Comparison of ENCODE assay signal across 15 cellular contexts in the genomic region with DNA sequence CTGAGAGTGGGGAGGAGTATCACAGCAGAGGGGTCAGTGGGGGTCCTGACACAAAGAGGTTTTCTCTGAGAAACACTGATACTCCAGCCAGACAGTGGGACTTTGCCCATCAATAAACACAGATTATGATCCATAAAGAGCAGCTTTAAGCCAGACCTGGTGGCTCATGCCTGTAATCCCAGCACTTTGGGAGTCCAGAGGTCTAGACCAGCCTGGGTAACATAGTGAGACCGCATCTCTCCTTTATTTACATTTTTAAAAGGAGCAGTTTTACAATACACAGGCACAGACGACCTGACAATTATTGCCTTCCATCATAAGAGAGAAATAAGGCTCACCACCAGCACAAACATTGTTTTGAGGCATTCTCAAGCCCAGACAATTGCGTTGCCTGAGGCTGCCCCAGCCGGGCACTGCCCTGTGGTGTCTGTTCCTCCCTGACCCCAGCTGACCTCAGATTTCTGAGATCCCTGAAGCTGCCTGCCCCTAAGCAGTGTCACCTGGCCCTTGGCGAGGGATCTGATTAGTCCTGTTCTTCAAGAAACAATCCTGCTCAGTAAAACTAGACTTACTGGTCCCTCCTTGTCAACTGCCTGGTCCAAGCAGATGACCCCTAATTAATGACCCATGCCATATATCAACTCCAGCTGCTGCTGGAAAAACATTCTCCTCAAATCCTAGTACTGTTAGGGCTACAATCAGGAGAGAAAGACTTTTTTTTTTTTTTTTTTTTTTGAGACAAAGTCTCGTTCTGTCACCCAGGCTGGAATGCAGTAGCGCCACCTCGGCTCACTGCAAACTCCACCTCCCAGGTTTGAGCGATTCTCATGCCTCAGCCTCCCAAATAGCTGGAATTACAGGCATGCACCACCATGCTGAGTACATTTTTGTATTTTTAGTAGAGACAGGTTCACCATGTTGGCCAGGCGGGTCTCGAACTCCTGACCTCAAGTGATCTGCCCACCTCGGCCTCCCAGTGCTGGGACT. TPM values are rescaled to one million over a fixed set of nuclear protein-coding genes. Genes with fewer than 3 reads are reported as not detected.
DNase-seq lines count a peak whose midpoint lies in the region; TF ChIP-seq lines count a peak whose summit lies in the region.
"Had no signal": no experiment of that assay in that cellular context is flagged by ENCODE, and none has a peak within 500 bp of the region (broad histone marks: within the 10 kb centered on the region; RNA-seq: fewer than 3 reads in every experiment).

No MANE protein-coding gene starts in this region.

- H3K4me1 ChIP-seq in endodermal cell (ENCODE audit: control insufficient read depth, insufficient read depth, low read length): no peaks in the 10 kb centered on the region
- H3K4me1 ChIP-seq: SJCRH30 had no signal

- no peak overlapping the region for H3K4me3 ChIP-seq in LNCaP clone FGC (ENCODE audit: low read depth, low read length)
- H3K4me3 ChIP-seq in endodermal cell (ENCODE audit: low read length): no peak overlapping the region
- H3K4me3 ChIP-seq: SJCRH30 had no signal

- no peaks in the 10 kb centered on the region for H3K36me3 ChIP-seq in endodermal cell (ENCODE audit: control insufficient read depth, insufficient read depth, low read length)
- H3K36me3 ChIP-seq: SJCRH30 had no signal

- no peaks in the 10 kb centered on the region for H3K27me3 ChIP-seq in endodermal cell (ENCODE audit: control insufficient read depth, insufficient read depth, low read length, poor library complexity, severe bottlenecking)
- H3K27me3 ChIP-seq: SJCRH30 had no signal

- H3K27ac Mint-ChIP-seq in progenitor cell of endocrine pancreas: peak overlapping the region; percentile 31
- no peak overlapping the region for H3K27ac Mint-ChIP-seq in endodermal cell
- H3K27ac Mint-ChIP-seq: B cell had no signal

- no peak overlapping the region for H3K9ac ChIP-seq in endodermal cell (ENCODE audit: extremely low read depth, low read length, poor library complexity, severe bottlenecking)

- H3K9me3 Mint-ChIP-seq in progenitor cell of endocrine pancreas (ENCODE audit: low read depth): no peaks in the 10 kb centered on the region
- no peaks in the 10 kb centered on the region for H3K9me3 Mint-ChIP-seq in endodermal cell
- H3K9me3 Mint-ChIP-seq: CD4-positive, alpha-beta memory T cell had no signal

- H3K27me3 Mint-ChIP-seq in progenitor cell of endocrine pancreas (no peaks in the 10 kb centered on the region), endodermal cell (ENCODE audit: insufficient read depth) (no peaks in the 10 kb centered on the region)
- H3K27me3 Mint-ChIP-seq: B cell; CD4-positive, alpha-beta memory T cell had no signal

- H3K27ac ChIP-seq in endodermal cell (ENCODE audit: low read depth, low read length): no peak overlapping the region
- H3K27ac ChIP-seq: SJCRH30 had no signal

- no peaks in the 10 kb centered on the region for H3K9me3 ChIP-seq in endodermal cell (ENCODE audit: control insufficient read depth, low read length)
- H3K9me3 ChIP-seq: SJCRH30 had no signal

- WGBS in endodermal cell (ENCODE audit: insufficient coverage in 1 of 2, insufficient read length in 1 of 2), 2 experiments: 88 to 89% methylated on average over 11 to 12 of the region's 12 CpGs

- DNase-seq in ELF-1 (ENCODE audit: low read depth, low spot score) (peak; percentile 96), LNCaP clone FGC (ENCODE audit: low read depth) (peak; percentile 71), islet precursor cell (peak; percentile 95), progenitor cell of endocrine pancreas (ENCODE audit: low spot score, unreplicated experiment) (no peak), NCI-H1092 (lab: John Stamatoyannopoulos, UW) (no peak), endodermal cell (no peak)
- no peak for DNase-seq in stimulated activated CD4-positive, alpha-beta T cell treated with anti-CD3 and anti-CD28 coated beads, Interleukin-2, amount 100 ng/mL, for 48 hours
- DNase-seq: CD4-positive, alpha-beta memory T cell; DMS79 treated with DMSO at 0.1 percent for 48 hours; HCEC 1CT; NCI-H1436 treated with DMSO at 0.1 percent for 48 hours; NCI-H2081 treated with DMSO at 0.1 percent for 48 hours; NCI-H510A treated with DMSO at 0.1 percent for 48 hours; SJCRH30 had no signal

- TF ChIP-seq CTCF in LNCaP clone FGC (IDR thresholded peaks at IDR 0.05; ENCODE audit: control insufficient read depth, extremely low read depth, insufficient read depth) (no peak), progenitor cell of endocrine pancreas (IDR thresholded peaks at IDR 0.05; ENCODE audit: unreplicated experiment) (no peak), endodermal cell (conservative IDR thresholded peaks at IDR 0.05) (no peak)

- H3K4me1 Mint-ChIP-seq in progenitor cell of endocrine pancreas (ENCODE audit: low read depth) (no peaks in the 10 kb centered on the region), endodermal cell (no peaks in the 10 kb centered on the region)
- H3K4me1 Mint-ChIP-seq: B cell; CD4-positive, alpha-beta memory T cell had no signal

- H3K36me3 Mint-ChIP-seq in progenitor cell of endocrine pancreas (ENCODE audit: insufficient read depth) (no peaks in the 10 kb centered on the region), endodermal cell (ENCODE audit: low read depth) (no peaks in the 10 kb centered on the region)
- H3K36me3 Mint-ChIP-seq: CD4-positive, alpha-beta memory T cell had no signal

- H3K4me3 Mint-ChIP-seq in progenitor cell of endocrine pancreas (ENCODE audit: low read depth) (no peak overlapping the region), endodermal cell (no peak overlapping the region)
- H3K4me3 Mint-ChIP-seq: B cell; CD4-positive, alpha-beta memory T cell had no signal

RNA-seq across cellular contexts. Expression of a gene that starts 59.4 kb away (rescaled TPM):
- total RNA-seq in progenitor cell of endocrine pancreas (68.3 and 77.0 TPM in 2 replicates), endodermal cell (10 to 100 TPM; 34.0 to 39.0 TPM)
- polyA plus RNA-seq in endodermal cell (2013, experiment 1 of 2): 23.0 TPM
- polyA plus RNA-seq in endodermal cell (2013, experiment 2 of 2): 27.9 TPM

Comparison
In these comparisons a context has a peak if more than half of its experiments do, and no peak if none do; other contexts are left out.
1. DNase-seq: peak in ELF-1 (single experiment), LNCaP clone FGC (single experiment) and islet precursor cell (single experiment); none in progenitor cell of endocrine pancreas (single experiment), NCI-H1092 (single experiment), endodermal cell (single experiment) and stimulated activated CD4-positive, alpha-beta T cell treated with anti-CD3 and anti-CD28 coated beads, Interleukin-2, amount 100 ng/mL, for 48 hours (0 of 2).